Comparison of ENCODE assay signal across 29 cellular contexts in genomic region chr9:137106662-137107292, GRCh38. TPM values are rescaled to one million over a fixed set of nuclear protein-coding genes. Genes with fewer than 3 reads are reported as not detected.
"Had no signal": no experiment of that assay in that cellular context is flagged by ENCODE, and none has a peak within 500 bp of the region (broad histone marks: within the 10 kb centered on the region; RNA-seq: fewer than 3 reads in every experiment).

No MANE protein-coding gene starts in this region.

- H3K4me3 ChIP-seq: cardiac muscle cell, MG63 had no signal

- ATAC-seq: activated CD8-positive, alpha-beta T cell treated with anti-CD3 and anti-CD28 coated beads for 36 hours; activated T-cell treated with anti-CD3 and anti-CD28 coated beads, Interleukin-2, amount 50 U/mL, for 72 hours; activated T-helper 17 cell treated with anti-CD3 and anti-CD28 coated beads, Interleukin-2, amount 50 U/mL, for 72 hours had no signal

- H3K27ac ChIP-seq: brain microvascular endothelial cell, cardiac muscle cell had no signal

- H3K9me3 ChIP-seq: MG63 had no signal

- H3K27me3 ChIP-seq: brain microvascular endothelial cell, cardiac muscle cell, MG63 had no signal

- DNase-seq: activated CD4-positive, alpha-beta T cell treated with anti-CD3 and anti-CD28 coated beads, Interleukin-2, amount 10 ng/mL, durations not matched to agents 24 days and 14 days; activated CD4-positive, alpha-beta T cell treated with anti-CD3 and anti-CD28 coated beads, Interleukin-2, amount 50 U/mL, for 4 hours; activated CD8-positive, alpha-beta T cell treated with anti-CD3 and anti-CD28 coated beads for 36 hours; activated effector memory CD4-positive, alpha-beta T cell treated with anti-CD3 and anti-CD28 coated beads, Interleukin-2, amount 50 U/mL, for 16 hours; activated naive CD4-positive, alpha-beta T cell; activated naive CD4-positive, alpha-beta T cell treated with anti-CD3 and anti-CD28 coated beads, Interleukin-2, amount 50 U/mL, for 16 hours; activated naive CD8-positive, alpha-beta T cell treated with anti-CD3 and anti-CD28 coated beads for 36 hours; activated T-cell treated with anti-CD3 and anti-CD28 coated beads, Interleukin-2, amount 50 U/mL, for 1 hour; activated T-cell treated with anti-CD3 and anti-CD28 coated beads, Interleukin-2, amount 50 U/mL, for 72 hours; amniotic stem cell; brain microvascular endothelial cell; Kasumi-1; KG1; MG63; NCI-H1048; NCI-H1105 treated with DMSO at 0.1 percent for 48 hours; NCI-H1436; NCI-H1694; NCI-H2029; NCI-H2171; NCI-H510A; NCI-H526; NCI-H748 treated with DMSO at 0.1 percent for 48 hours; NK-92 treated with Interleukin-12 subunit alpha and Interleukin-12 subunit beta, amount 100 ng/mL, for 24 hours; SW 1271; T1000 had no signal

RNA-seq across cellular contexts. Expression of gene GRIN1, which starts 32.2 kb away (rescaled TPM):
- total RNA-seq: activated CD4-positive, alpha-beta T cell treated with anti-CD3 and anti-CD28 coated beads, Interleukin-2, amount 10 ng/mL, durations not matched to agents 24 days and 14 days; activated CD8-positive, alpha-beta T cell treated with anti-CD3 and anti-CD28 coated beads for 36 hours; activated naive CD8-positive, alpha-beta T cell treated with anti-CD3 and anti-CD28 coated beads for 36 hours; aorta had no signal
